In genomic region chr18:57589162-57589561, GRCh38 we compare ENCODE assay signal across 23 cellular contexts.
"Had no signal": no experiment of that assay in that cellular context is flagged by ENCODE, and none has a peak within 500 bp of the region (broad histone marks: within the 10 kb centered on the region; RNA-seq: fewer than 3 reads in every experiment).

No MANE protein-coding gene starts in this region.

- DNase-seq: colonic mucosa; dermis blood vessel endothelial cell; foreskin keratinocyte; heart left ventricle; hippocampal formation; kidney glomerular epithelial cell; left lung; lower lobe of right lung; psoas muscle; retina; right lobe of liver; spleen; stimulated activated CD4-positive, alpha-beta T cell treated with anti-CD3 and anti-CD28 coated beads, Interleukin-15, amount 100 ng/mL, for 24 hours; stimulated activated CD4-positive, alpha-beta T cell treated with anti-CD3 and anti-CD28 coated beads, Interleukin-1b, Interleukin-23, amount 100 ng/mL, for 48 hours; stimulated activated CD4-positive, alpha-beta T cell treated with anti-CD3 and anti-CD28 coated beads, Interleukin-4, amount 100 ng/mL, for 4 hours; stimulated activated naive B cell treated with anti-CD40 and anti-IgM and Interleukin-4, amounts not matched to agents 10 μg/mL and 1 μg/mL and 100 μg/mL, for 72 hours; stimulated activated naive CD8-positive, alpha-beta T cell treated with anti-CD3 and anti-CD28 coated beads, Interleukin-15, amount 100 ng/mL, for 72 hours; testis had no signal

- H3K27me3 ChIP-seq: colonic mucosa, foreskin keratinocyte, heart left ventricle, left lung, right lobe of liver, spleen, testis, tibial nerve had no signal

- H3K9me3 ChIP-seq: colonic mucosa, heart left ventricle, left lung, lower lobe of right lung, psoas muscle, right lobe of liver, spleen, testis, tibial nerve had no signal

- H3K4me3 ChIP-seq: colonic mucosa, heart left ventricle, left lung, lower lobe of right lung, psoas muscle, right lobe of liver, spleen, testis, tibial nerve had no signal

- FAIRE-seq: islet of Langerhans had no signal

- H3K36me3 ChIP-seq: colonic mucosa, left lung, lower lobe of right lung, right lobe of liver had no signal

- H3K9me3 Mint-ChIP-seq: memory B cell; mesothelial cell of epicardium; nephron; stimulated activated naive B cell treated with anti-CD40 and anti-IgM and Interleukin-4, amounts not matched to agents 10 μg/mL and 1 μg/mL and 100 μg/mL, for 72 hours; stimulated activated naive CD8-positive, alpha-beta T cell treated with anti-CD3 and anti-CD28 coated beads, Interleukin-15, amount 100 ng/mL, for 72 hours had no signal

- H3K36me3 Mint-ChIP-seq: memory B cell, mesothelial cell of epicardium had no signal

- H3K27ac ChIP-seq: colonic mucosa, foreskin keratinocyte, heart left ventricle, left lung, lower lobe of right lung, psoas muscle, right lobe of liver, spleen, testis, tibial nerve had no signal

- H3K27me3 Mint-ChIP-seq: memory B cell; stimulated activated naive B cell treated with anti-CD40 and anti-IgM and Interleukin-4, amounts not matched to agents 10 μg/mL and 1 μg/mL and 100 μg/mL, for 72 hours; stimulated activated naive CD8-positive, alpha-beta T cell treated with anti-CD3 and anti-CD28 coated beads, Interleukin-15, amount 100 ng/mL, for 72 hours had no signal

- H3K27ac Mint-ChIP-seq: memory B cell; mesothelial cell of epicardium; nephron; stimulated activated naive B cell treated with anti-CD40 and anti-IgM and Interleukin-4, amounts not matched to agents 10 μg/mL and 1 μg/mL and 100 μg/mL, for 72 hours; stimulated activated naive CD8-positive, alpha-beta T cell treated with anti-CD3 and anti-CD28 coated beads, Interleukin-15, amount 100 ng/mL, for 72 hours had no signal

- H3K4me3 Mint-ChIP-seq: memory B cell; mesothelial cell of epicardium; stimulated activated naive B cell treated with anti-CD40 and anti-IgM and Interleukin-4, amounts not matched to agents 10 μg/mL and 1 μg/mL and 100 μg/mL, for 72 hours; stimulated activated naive CD8-positive, alpha-beta T cell treated with anti-CD3 and anti-CD28 coated beads, Interleukin-15, amount 100 ng/mL, for 72 hours had no signal

- ATAC-seq: foreskin keratinocyte; heart left ventricle; left lung; lower lobe of right lung; psoas muscle; right lobe of liver; stimulated activated naive B cell treated with anti-CD40 and anti-IgM and Interleukin-4, amounts not matched to agents 10 μg/mL and 1 μg/mL and 100 μg/mL, for 72 hours; stimulated activated naive CD8-positive, alpha-beta T cell treated with anti-CD3 and anti-CD28 coated beads, Interleukin-15, amount 100 ng/mL, for 72 hours had no signal
